Comparison of ENCODE assay signal across 18 cellular contexts in the genomic region with DNA sequence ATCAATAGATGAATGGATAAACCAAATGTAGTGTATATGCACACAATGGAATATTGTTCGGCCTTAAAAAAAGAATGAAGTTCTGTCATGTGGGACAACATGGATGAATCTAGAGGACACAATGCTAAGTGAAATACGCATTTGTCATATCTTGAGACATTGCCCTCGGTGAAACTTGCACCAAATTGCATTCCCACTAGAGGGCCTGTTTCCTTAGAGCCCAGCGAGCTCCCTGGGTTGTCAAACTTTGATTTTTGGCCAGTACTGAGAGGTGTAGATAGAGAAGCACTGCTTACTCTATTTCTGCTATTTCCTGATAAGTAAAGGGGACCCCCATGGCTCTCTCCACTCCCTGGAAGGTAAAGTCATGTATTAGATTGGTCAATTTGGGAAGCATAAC.
DNase-seq lines count a peak whose midpoint lies in the region; ATAC-seq and TF ChIP-seq lines count a peak whose summit lies in the region.
"Had no signal": no experiment of that assay in that cellular context is flagged by ENCODE, and none has a peak within 500 bp of the region (broad histone marks: within the 10 kb centered on the region; RNA-seq: fewer than 3 reads in every experiment).

No MANE protein-coding gene starts in this region.

- peak; percentile 8 for DNase-seq in A673 (ENCODE audit: low spot score)
- DNase-seq in GM23338 (ENCODE audit: low spot score) = peak; percentile 53
- no peak for DNase-seq in PC-9
- peak; percentile 9 for DNase-seq in iPS DF 6.9 (ENCODE audit: low read depth, low spot score)
- no peak for DNase-seq in kidney glomerular epithelial cell (lab: John Stamatoyannopoulos, UW)
- no peak for DNase-seq in occipital lobe (lab: John Stamatoyannopoulos, UW)
- no peak for DNase-seq in spleen
- DNase-seq in superior temporal gyrus (ENCODE audit: extremely low spot score) = no peak
- DNase-seq: activated CD4-positive, alpha-beta T cell treated with anti-CD3 and anti-CD28 coated beads, Interleukin-2, amount 10 ng/mL, durations not matched to agents 24 days and 14 days; activated naive CD4-positive, alpha-beta T cell; cortex of kidney; erythroblast; NCI-H1105; NCI-H2227 treated with DMSO at 0.1 percent for 48 hours had no signal

- H3K36me3 ChIP-seq in A673 (ENCODE audit: insufficient read depth, low read length, poor library complexity, severe bottlenecking) (no peaks in the 10 kb centered on the region), GM23338 (ENCODE audit: insufficient read depth) (no peaks in the 10 kb centered on the region), PC-9 (ENCODE audit: low read depth) (no peaks in the 10 kb centered on the region), iPS DF 6.9 (ENCODE audit: control insufficient read depth, insufficient read depth, low read length) (no peaks in the 10 kb centered on the region), spleen (no peaks in the 10 kb centered on the region)
- H3K36me3 ChIP-seq: neutrophil, right atrium auricular region had no signal

- H3K9me2 ChIP-seq in GM23338 (ENCODE audit: insufficient read depth) = peaks cover 5% of the 10 kb centered on the region; the same call in 1 of the 2 replicates
- no peaks in the 10 kb centered on the region for H3K9me2 ChIP-seq in PC-9 (ENCODE audit: insufficient read depth)

- no peak for TF ChIP-seq POLR2A in spleen (IDR thresholded peaks at IDR 0.05)

- H3K4me1 ChIP-seq in A673 (ENCODE audit: insufficient read depth, low read length, poor library complexity, severe bottlenecking) (no peaks in the 10 kb centered on the region), GM23338 (ENCODE audit: insufficient read depth) (no peaks in the 10 kb centered on the region), PC-9 (replicated peaks; ENCODE audit: insufficient read depth) (no peaks in the 10 kb centered on the region), iPS DF 6.9 (ENCODE audit: control insufficient read depth, insufficient read depth, low read length) (no peaks in the 10 kb centered on the region), spleen (no peaks in the 10 kb centered on the region)
- H3K4me1 ChIP-seq: Caco-2, right atrium auricular region had no signal

- CTCF ChIA-PET in A673 (lab: Charles Lee) = interaction anchor here (1.0 kb wide), 1 partner anchor 111 kb away, joined by 3 read pairs; no protein-coding TSS in a partner anchor
- CTCF ChIA-PET in PC-9 (lab: Charles Lee) = no interaction called here

- H3K27ac Mint-ChIP-seq in GM23338 = no peak overlapping the region
- H3K27ac Mint-ChIP-seq: activated CD4-positive, alpha-beta T cell treated with anti-CD3 and anti-CD28 coated beads, Interleukin-2, amount 10 ng/mL, durations not matched to agents 24 days and 14 days had no signal

- TF ChIP-seq CTCF in A673 (conservative IDR thresholded peaks at IDR 0.05; ENCODE audit: low read depth, low read length) = peak; percentile 40
- TF ChIP-seq CTCF in GM23338 (conservative IDR thresholded peaks at IDR 0.05; ENCODE audit: low read depth in 2 of 2) = peak; percentile 58 to 70
- TF ChIP-seq CTCF in PC-9 (conservative IDR thresholded peaks at IDR 0.05) = peak; percentile 32; the same call in 1 of the 2 replicates
- TF ChIP-seq CTCF in spleen (IDR thresholded peaks at IDR 0.05 in 8 of 11, conservative IDR thresholded peaks at IDR 0.05 in 3 of 11) = no peak

- H3K4me3 Mint-ChIP-seq in GM23338 = no peak overlapping the region
- H3K4me3 Mint-ChIP-seq: activated CD4-positive, alpha-beta T cell treated with anti-CD3 and anti-CD28 coated beads, Interleukin-2, amount 10 ng/mL, durations not matched to agents 24 days and 14 days had no signal

- no peaks in the 10 kb centered on the region for H3K36me3 Mint-ChIP-seq in GM23338 (ENCODE audit: low read depth)

- peaks cover 13% of the 10 kb centered on the region; the same call in 2 of the 3 replicates for H3K9me3 Mint-ChIP-seq in GM23338

- H3K27me3 Mint-ChIP-seq in GM23338 (ENCODE audit: insufficient read depth, low read depth, poor library complexity) = no peaks in the 10 kb centered on the region
- H3K27me3 Mint-ChIP-seq: activated CD4-positive, alpha-beta T cell treated with anti-CD3 and anti-CD28 coated beads, Interleukin-2, amount 10 ng/mL, durations not matched to agents 24 days and 14 days had no signal

- no peak overlapping the region for H3K27ac ChIP-seq in A673 (ENCODE audit: low read depth, low read length, poor library complexity, severe bottlenecking)
- no peak overlapping the region for H3K27ac ChIP-seq in GM23338 (ENCODE audit: low read depth)
- no peak overlapping the region for H3K27ac ChIP-seq in PC-9
- no peak overlapping the region for H3K27ac ChIP-seq in iPS DF 6.9 (ENCODE audit: low read length)
- H3K27ac ChIP-seq in spleen = no peak overlapping the region
- H3K27ac ChIP-seq: neutrophil, right atrium auricular region, SK-N-MC had no signal

- H2AFZ ChIP-seq in GM23338 (no peak overlapping the region), PC-9 (no peak overlapping the region)

- no peaks in the 10 kb centered on the region for H3K27me3 ChIP-seq in A673 (replicated peaks; ENCODE audit: insufficient read depth, low read depth, low read length, poor library complexity)
- no peaks in the 10 kb centered on the region for H3K27me3 ChIP-seq in GM23338 (ENCODE audit: insufficient read depth)
- H3K27me3 ChIP-seq in PC-9 (ENCODE audit: insufficient read depth, low read depth) = no peaks in the 10 kb centered on the region
- no peaks in the 10 kb centered on the region; the same call in 1 of the 2 replicates for H3K27me3 ChIP-seq in iPS DF 6.9 (ENCODE audit: control insufficient read depth, insufficient read depth, low read length)
- H3K27me3 ChIP-seq in spleen (replicated peaks in 1 of 7) = no peaks in the 10 kb centered on the region
- H3K27me3 ChIP-seq: neutrophil, right atrium auricular region had no signal

- POLR2A ChIA-PET in A673 (lab: Charles Lee; ENCODE audit: low non-redundant PET) = no interaction called here
- POLR2A ChIA-PET in PC-9 (lab: Charles Lee; ENCODE audit: unreplicated experiment) = no interaction called here

- BruUV-seq in A673 (replicated peaks; lab: Mats Ljungman, UMichigan) (no TSS peak), PC-9 (replicated peaks; lab: Mats Ljungman, UMichigan) (no TSS peak)

- H3K4me2 ChIP-seq in GM23338 = no peak overlapping the region
- no peak overlapping the region for H3K4me2 ChIP-seq in PC-9

- no peak overlapping the region for H3K4me3 ChIP-seq in A673 (ENCODE audit: low read depth, low read length, poor library complexity, severe bottlenecking)
- H3K4me3 ChIP-seq in GM23338 = no peak overlapping the region
- no peak overlapping the region for H3K4me3 ChIP-seq in PC-9
- no peak overlapping the region for H3K4me3 ChIP-seq in iPS DF 6.9 (ENCODE audit: low read length)
- no peak overlapping the region for H3K4me3 ChIP-seq in spleen
- H3K4me3 ChIP-seq: right atrium auricular region, SK-N-MC had no signal

- H3K9me3 ChIP-seq in A673 (ENCODE audit: low read depth, low read length, poor library complexity, severe bottlenecking) (peaks cover 12% of the 10 kb centered on the region), PC-9 (ENCODE audit: insufficient read depth, low read depth) (no peaks in the 10 kb centered on the region), iPS DF 6.9 (ENCODE audit: control insufficient read depth, insufficient read depth, low read length) (no peaks in the 10 kb centered on the region), spleen (peaks cover 0 to 29% (median 23%) of the 10 kb centered on the region in 8 donors)
- H3K9me3 ChIP-seq: neutrophil had no signal

- no CpG with 5 or more reads among the region's 4 CpGs for WGBS in iPS DF 6.9 (ENCODE audit: insufficient coverage, insufficient read length)
- WGBS in spleen, 5 donors = 66 to 82% (median 71%) methylated on average over 4 of the region's 4 CpGs

- H4K20me1 ChIP-seq in GM23338 (replicated peaks; ENCODE audit: insufficient read depth) (no peaks in the 10 kb centered on the region), PC-9 (ENCODE audit: insufficient read depth) (no peaks in the 10 kb centered on the region)

- H3K79me2 ChIP-seq in GM23338 (replicated peaks; ENCODE audit: insufficient read depth) (no peaks in the 10 kb centered on the region), PC-9 (ENCODE audit: low read depth) (no peaks in the 10 kb centered on the region)

- no peaks in the 10 kb centered on the region for H3K4me1 Mint-ChIP-seq in GM23338
- H3K4me1 Mint-ChIP-seq: activated CD4-positive, alpha-beta T cell treated with anti-CD3 and anti-CD28 coated beads, Interleukin-2, amount 10 ng/mL, durations not matched to agents 24 days and 14 days had no signal

- H3F3A ChIP-seq in GM23338 (replicated peaks; ENCODE audit: low read depth) (no peaks in the 10 kb centered on the region), PC-9 (ENCODE audit: insufficient read depth, low read depth) (no peaks in the 10 kb centered on the region)

- intact Hi-C loops in A673 (cut with micrococcal nuclease; ENCODE audit: unreplicated experiment) (no loop called here), PC-9 (cut with micrococcal nuclease; ENCODE audit: unreplicated experiment) (no loop called here), spleen (cut with DNase I; ENCODE audit: low total_unique reads) (no loop called here)

- ATAC-seq in GM23338 = peak; percentile 80

TF ChIP-seq in GM23338, 12 proteins besides CTCF, POLR2A, EP300 and RAD21 (continues in another document):
- TF ChIP-seq, protein P1, sequence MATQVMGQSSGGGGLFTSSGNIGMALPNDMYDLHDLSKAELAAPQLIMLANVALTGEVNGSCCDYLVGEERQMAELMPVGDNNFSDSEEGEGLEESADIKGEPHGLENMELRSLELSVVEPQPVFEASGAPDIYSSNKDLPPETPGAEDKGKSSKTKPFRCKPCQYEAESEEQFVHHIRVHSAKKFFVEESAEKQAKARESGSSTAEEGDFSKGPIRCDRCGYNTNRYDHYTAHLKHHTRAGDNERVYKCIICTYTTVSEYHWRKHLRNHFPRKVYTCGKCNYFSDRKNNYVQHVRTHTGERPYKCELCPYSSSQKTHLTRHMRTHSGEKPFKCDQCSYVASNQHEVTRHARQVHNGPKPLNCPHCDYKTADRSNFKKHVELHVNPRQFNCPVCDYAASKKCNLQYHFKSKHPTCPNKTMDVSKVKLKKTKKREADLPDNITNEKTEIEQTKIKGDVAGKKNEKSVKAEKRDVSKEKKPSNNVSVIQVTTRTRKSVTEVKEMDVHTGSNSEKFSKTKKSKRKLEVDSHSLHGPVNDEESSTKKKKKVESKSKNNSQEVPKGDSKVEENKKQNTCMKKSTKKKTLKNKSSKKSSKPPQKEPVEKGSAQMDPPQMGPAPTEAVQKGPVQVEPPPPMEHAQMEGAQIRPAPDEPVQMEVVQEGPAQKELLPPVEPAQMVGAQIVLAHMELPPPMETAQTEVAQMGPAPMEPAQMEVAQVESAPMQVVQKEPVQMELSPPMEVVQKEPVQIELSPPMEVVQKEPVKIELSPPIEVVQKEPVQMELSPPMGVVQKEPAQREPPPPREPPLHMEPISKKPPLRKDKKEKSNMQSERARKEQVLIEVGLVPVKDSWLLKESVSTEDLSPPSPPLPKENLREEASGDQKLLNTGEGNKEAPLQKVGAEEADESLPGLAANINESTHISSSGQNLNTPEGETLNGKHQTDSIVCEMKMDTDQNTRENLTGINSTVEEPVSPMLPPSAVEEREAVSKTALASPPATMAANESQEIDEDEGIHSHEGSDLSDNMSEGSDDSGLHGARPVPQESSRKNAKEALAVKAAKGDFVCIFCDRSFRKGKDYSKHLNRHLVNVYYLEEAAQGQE (IDR thresholded peaks at IDR 0.05; ENCODE audit: unreplicated experiment) = no peak
- TF ChIP-seq ZNF114 (CRISPR knock-in tag; IDR thresholded peaks at IDR 0.05) (no peak), POLR2AphosphoS5 (IDR thresholded peaks at IDR 0.05; ENCODE audit: low read depth) (no peak)

Comparison
In these comparisons a context has a peak if more than half of its experiments do, and no peak if none do; other contexts are left out.
1. DNase-seq: peak in A673 (single experiment), GM23338 (single experiment) and iPS DF 6.9 (single experiment); none in PC-9 (0 of 2), kidney glomerular epithelial cell (single experiment), occipital lobe (single experiment), spleen (single experiment) and superior temporal gyrus (single experiment).
2. CTCF ChIP-seq: peak in A673 (single experiment), GM23338 (2 of 2) and PC-9 (single experiment); none in spleen (0 of 11).